Comparison of ENCODE assay signal across 14 cellular contexts in the genomic region with DNA sequence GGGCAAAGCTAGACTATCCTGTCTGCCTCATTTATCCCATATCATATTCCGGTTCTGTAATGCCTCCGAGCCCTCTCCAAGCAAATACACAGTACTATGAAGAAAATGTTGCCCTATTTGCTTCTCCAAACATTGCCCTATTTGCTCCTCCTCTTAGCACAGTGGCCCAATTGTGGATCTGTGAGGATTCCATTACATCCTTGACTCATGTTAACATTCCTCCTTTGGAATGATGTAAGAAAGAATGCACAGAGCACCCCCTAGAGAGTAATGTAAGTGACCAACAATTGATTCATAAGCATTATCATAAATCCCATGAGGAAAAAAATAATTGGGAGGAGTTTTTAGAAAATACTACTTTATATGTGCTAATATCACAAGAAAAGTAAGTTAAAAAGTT. TPM values are rescaled to one million over a fixed set of nuclear protein-coding genes. Genes with fewer than 3 reads are reported as not detected.
A peak's percentile ranks its signal among the peaks of the same experiment; 100 is the strongest.
DNase-seq lines count a peak whose midpoint lies in the region; ATAC-seq, FAIRE-seq and TF ChIP-seq lines count a peak whose summit lies in the region.
"Had no signal": no experiment of that assay in that cellular context is flagged by ENCODE, and none has a peak within 500 bp of the region (broad histone marks: within the 10 kb centered on the region; RNA-seq: fewer than 3 reads in every experiment).

No MANE protein-coding gene starts in this region.

- intact Hi-C loops in mucosa of descending colon (cut with DNase I, micrococcal nuclease): no loop called here

- DNase-seq in COLO829 (ENCODE audit: low spot score) (peak; percentile 90), HTR-8/SVneo (ENCODE audit: insufficient read length, low spot score) (peak; percentile 1), astrocyte of the hippocampus (ENCODE audit: low read depth, low spot score) (peak; percentile 60), left kidney (ENCODE audit: low read depth, low spot score) (peak; percentile 6), SKM-1 (lab: John Stamatoyannopoulos, UW; ENCODE audit: unreplicated experiment) (no peak), globus pallidus (ENCODE audit: low spot score) (no peak), mucosa of descending colon (no peak)
- DNase-seq: activated CD4-positive, alpha-beta T cell treated with anti-CD3 and anti-CD28 coated beads, Interleukin-2, amount 10 ng/mL, durations not matched to agents 7 days and 5 days; activated naive CD4-positive, alpha-beta T cell; CD4-positive, alpha-beta T cell; NCI-H446 treated with DMSO at 0.1 percent for 48 hours had no signal

- no peak overlapping the region for H3K4me3 ChIP-seq in mucosa of descending colon
- H3K4me3 ChIP-seq: coronary artery had no signal

- no peak for ATAC-seq in HG02870 (IDR thresholded peaks at IDR 0.05; ENCODE audit: unreplicated experiment)
- no peak for ATAC-seq in mucosa of descending colon

- H3K36me3 ChIP-seq in mucosa of descending colon (ENCODE audit: low read depth): no peaks in the 10 kb centered on the region

- no peaks in the 10 kb centered on the region for H3K9me3 ChIP-seq in mucosa of descending colon

- H3K4me1 ChIP-seq in mucosa of descending colon (ENCODE audit: low read depth): no peaks in the 10 kb centered on the region

- no peak for FAIRE-seq in HTR-8/SVneo (lab: Jason Lieb, UNC)
- FAIRE-seq: H1 had no signal

- no peak for TF ChIP-seq CTCF in mucosa of descending colon (IDR thresholded peaks at IDR 0.05)

RNA-seq across cellular contexts. Expression of gene BTC, which starts 11.3 kb away (rescaled TPM):
- 10 to 100 TPM in 1 of 3 donors, 1 to 10 TPM in 2; 5.6 to 20.6 (median 6.3) TPM for total RNA-seq in mucosa of descending colon
- total RNA-seq: activated CD4-positive, alpha-beta T cell treated with anti-CD3 and anti-CD28 coated beads, Interleukin-2, amount 10 ng/mL, durations not matched to agents 7 days and 5 days; CD4-positive, alpha-beta T cell; H1 had no signal

Comparison
In these comparisons a context has a peak if more than half of its experiments do, and no peak if none do; other contexts are left out.
1. DNase-seq: peak in COLO829 (single experiment), HTR-8/SVneo (single experiment), astrocyte of the hippocampus (single experiment) and left kidney (single experiment); none in SKM-1 (single experiment), globus pallidus (single experiment) and mucosa of descending colon (0 of 3).